17 cellular contexts compared by ENCODE assay signal in the genomic region with DNA sequence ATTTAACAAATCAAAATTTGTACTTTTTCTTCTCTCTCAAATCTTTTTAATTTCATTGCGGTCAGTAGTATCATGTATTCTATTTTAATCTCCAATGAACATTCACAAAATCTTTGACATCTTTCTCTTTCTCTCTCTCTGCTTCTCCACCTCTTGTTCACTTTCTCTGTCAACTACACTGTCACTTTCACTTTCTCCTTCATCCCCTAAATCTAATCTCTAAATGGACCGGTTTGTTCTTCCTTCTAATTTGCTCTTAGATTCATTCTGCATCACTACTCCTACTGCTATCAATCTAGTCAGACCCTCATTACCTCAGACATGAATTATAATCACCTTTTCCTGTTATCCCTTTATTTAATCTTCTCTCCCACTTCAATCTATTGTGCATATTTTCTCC. TPM values are rescaled to one million over a fixed set of nuclear protein-coding genes. Genes with fewer than 3 reads are reported as not detected.
DNase-seq lines count a peak whose midpoint lies in the region; ATAC-seq and TF ChIP-seq lines count a peak whose summit lies in the region.
"Had no signal": no experiment of that assay in that cellular context is flagged by ENCODE, and none has a peak within 500 bp of the region (broad histone marks: within the 10 kb centered on the region; RNA-seq: fewer than 3 reads in every experiment).

No MANE protein-coding gene starts in this region.

- CTCF ChIA-PET in HEK293 (lab: Yijun Ruan, JAX), result interaction anchor here (0.7 to 1.4 kb wide), 3 partner anchors 11 to 290 kb away, joined by 3 read pairs; no protein-coding TSS in a partner anchor

- no peaks in the 10 kb centered on the region for H3K36me3 Mint-ChIP-seq in activated T-cell treated with anti-CD3 and anti-CD28 coated beads, Interleukin-2, amount 50 U/mL, for 72 hours (ENCODE audit: insufficient read depth in 2 of 2)
- peaks cover 7% of the 10 kb centered on the region for H3K36me3 Mint-ChIP-seq in T-helper 17 cell (ENCODE audit: low read depth)
- no peaks in the 10 kb centered on the region for H3K36me3 Mint-ChIP-seq in stimulated activated memory B cell treated with anti-CD40 and anti-IgM and Interleukin-4, amounts not matched to agents 10 μg/mL and 1 μg/mL and 100 μg/mL, for 72 hours
- no peaks in the 10 kb centered on the region for H3K36me3 Mint-ChIP-seq in activated T-helper 1 cell treated with anti-CD3 and anti-CD28 coated beads, Interleukin-12 subunit alpha, Interleukin-12 subunit beta, Interleukin-2, Interleukin-4 antibody, amounts not matched to agents 30 ng/mL and 10 ng/mL and 1 ng/mL, durations not matched to agents 14 hours and 24 hours and 36 hours (ENCODE audit: low read depth)

- no peak for ATAC-seq in activated T-cell treated with anti-CD3 and anti-CD28 coated beads, Interleukin-2, amount 50 U/mL, for 72 hours (replicated peaks in 1 of 2)
- no peak for ATAC-seq in T-helper 17 cell
- no peak for ATAC-seq in stimulated activated memory B cell treated with anti-CD40 and anti-IgM and Interleukin-4, amounts not matched to agents 10 μg/mL and 1 μg/mL and 100 μg/mL, for 72 hours

- no peaks in the 10 kb centered on the region for H3K9me3 ChIP-seq in HEK293 (ENCODE audit: control insufficient read depth, insufficient read depth, low read depth, low read length)
- H3K9me3 ChIP-seq in T-helper 17 cell (ENCODE audit: control insufficient read depth, low read length, poor library complexity, severe bottlenecking), result no peaks in the 10 kb centered on the region
- H3K9me3 ChIP-seq: colonic mucosa, uterus had no signal

- no peak overlapping the region for H3K4me3 ChIP-seq in HEK293 (ENCODE audit: low read depth, low read length)
- H3K4me3 ChIP-seq: colonic mucosa, uterus had no signal

- no peaks in the 10 kb centered on the region for H3K36me3 ChIP-seq in HEK293 (ENCODE audit: control insufficient read depth in 2 of 2, insufficient read depth in 1 of 2, low read length in 2 of 2)
- H3K36me3 ChIP-seq: colonic mucosa, uterus had no signal

- TF ChIP-seq CTCF in HEK293 (tag by site-specific recombination; IDR thresholded peaks at IDR 0.05), result no peak

- H3K9me3 Mint-ChIP-seq in activated T-cell treated with anti-CD3 and anti-CD28 coated beads, Interleukin-2, amount 50 U/mL, for 72 hours, result no peaks in the 10 kb centered on the region
- H3K9me3 Mint-ChIP-seq in stimulated activated memory B cell treated with anti-CD40 and anti-IgM and Interleukin-4, amounts not matched to agents 10 μg/mL and 1 μg/mL and 100 μg/mL, for 72 hours, result no peaks in the 10 kb centered on the region
- H3K9me3 Mint-ChIP-seq in activated T-helper 1 cell treated with anti-CD3 and anti-CD28 coated beads, Interleukin-12 subunit alpha, Interleukin-12 subunit beta, Interleukin-2, Interleukin-4 antibody, amounts not matched to agents 30 ng/mL and 10 ng/mL and 1 ng/mL, durations not matched to agents 14 hours and 24 hours and 36 hours, result no peaks in the 10 kb centered on the region

- H3K4me1 Mint-ChIP-seq in activated T-cell treated with anti-CD3 and anti-CD28 coated beads, Interleukin-2, amount 50 U/mL, for 72 hours (ENCODE audit: low read depth), result peaks cover 11% of the 10 kb centered on the region
- H3K4me1 Mint-ChIP-seq in T-helper 17 cell, result peaks cover 11% of the 10 kb centered on the region
- peaks cover 28% of the 10 kb centered on the region for H3K4me1 Mint-ChIP-seq in stimulated activated memory B cell treated with anti-CD40 and anti-IgM and Interleukin-4, amounts not matched to agents 10 μg/mL and 1 μg/mL and 100 μg/mL, for 72 hours
- H3K4me1 Mint-ChIP-seq in activated T-helper 1 cell treated with anti-CD3 and anti-CD28 coated beads, Interleukin-12 subunit alpha, Interleukin-12 subunit beta, Interleukin-2, Interleukin-4 antibody, amounts not matched to agents 30 ng/mL and 10 ng/mL and 1 ng/mL, durations not matched to agents 14 hours and 24 hours and 36 hours (ENCODE audit: low read depth), result peaks cover 11% of the 10 kb centered on the region

- no peaks in the 10 kb centered on the region for H3K4me1 ChIP-seq in HEK293 (ENCODE audit: control insufficient read depth, insufficient read depth, low read length)
- H3K4me1 ChIP-seq: colonic mucosa, uterus had no signal

- H3K27ac ChIP-seq in HEK293 (ENCODE audit: extremely low read depth, low read depth, low read length), result no peak overlapping the region
- H3K27ac ChIP-seq: colonic mucosa, uterus had no signal

- no peaks in the 10 kb centered on the region for H3K27me3 Mint-ChIP-seq in activated T-cell treated with anti-CD3 and anti-CD28 coated beads, Interleukin-2, amount 50 U/mL, for 72 hours (ENCODE audit: low read depth)
- H3K27me3 Mint-ChIP-seq in T-helper 17 cell, result peaks cover 12% of the 10 kb centered on the region
- no peaks in the 10 kb centered on the region for H3K27me3 Mint-ChIP-seq in stimulated activated memory B cell treated with anti-CD40 and anti-IgM and Interleukin-4, amounts not matched to agents 10 μg/mL and 1 μg/mL and 100 μg/mL, for 72 hours
- peaks cover 9% of the 10 kb centered on the region for H3K27me3 Mint-ChIP-seq in activated T-helper 1 cell treated with anti-CD3 and anti-CD28 coated beads, Interleukin-12 subunit alpha, Interleukin-12 subunit beta, Interleukin-2, Interleukin-4 antibody, amounts not matched to agents 30 ng/mL and 10 ng/mL and 1 ng/mL, durations not matched to agents 14 hours and 24 hours and 36 hours (ENCODE audit: insufficient read depth)

- no peak for DNase-seq in activated T-cell treated with anti-CD3 and anti-CD28 coated beads, Interleukin-2, amount 50 U/mL, for 72 hours
- DNase-seq in activated T-cell treated with anti-CD3 and anti-CD28 coated beads, Interleukin-2, amount 50 U/mL, for 48 hours, result no peak
- DNase-seq in T-helper 17 cell (no peak), SIG-M5 (lab: John Stamatoyannopoulos, UW) (no peak), MV-4-11 (lab: John Stamatoyannopoulos, UW) (no peak)
- DNase-seq in activated T-helper 1 cell treated with anti-CD3 and anti-CD28 coated beads, Interleukin-12 subunit alpha, Interleukin-12 subunit beta, Interleukin-2, Interleukin-4 antibody, amounts not matched to agents 30 ng/mL and 10 ng/mL and 1 ng/mL, durations not matched to agents 14 hours and 24 hours and 36 hours (ENCODE audit: low spot score), result no peak
- DNase-seq: colonic mucosa, NCI-H1092, NCI-H345, T1000, uterus had no signal

- intact Hi-C loops in activated T-helper 1 cell treated with anti-CD3 and anti-CD28 coated beads, Interleukin-12 subunit alpha, Interleukin-12 subunit beta, Interleukin-2, Interleukin-4 antibody, amounts not matched to agents 30 ng/mL and 10 ng/mL and 1 ng/mL, durations not matched to agents 14 hours and 24 hours and 36 hours (cut with micrococcal nuclease), result no loop called here

- H3K27ac Mint-ChIP-seq in activated T-cell treated with anti-CD3 and anti-CD28 coated beads, Interleukin-2, amount 50 U/mL, for 72 hours, result peak overlapping the region; percentile 12
- peak overlapping the region; percentile 87 for H3K27ac Mint-ChIP-seq in T-helper 17 cell
- H3K27ac Mint-ChIP-seq in stimulated activated memory B cell treated with anti-CD40 and anti-IgM and Interleukin-4, amounts not matched to agents 10 μg/mL and 1 μg/mL and 100 μg/mL, for 72 hours, result peak overlapping the region; percentile 68
- no peak overlapping the region for H3K27ac Mint-ChIP-seq in activated T-helper 1 cell treated with anti-CD3 and anti-CD28 coated beads, Interleukin-12 subunit alpha, Interleukin-12 subunit beta, Interleukin-2, Interleukin-4 antibody, amounts not matched to agents 30 ng/mL and 10 ng/mL and 1 ng/mL, durations not matched to agents 14 hours and 24 hours and 36 hours

- POLR2A ChIA-PET in HEK293 (lab: Yijun Ruan, JAX), result no interaction called here

- peak overlapping the region; percentile 4 to 35 for H3K4me3 Mint-ChIP-seq in activated T-cell treated with anti-CD3 and anti-CD28 coated beads, Interleukin-2, amount 50 U/mL, for 72 hours
- H3K4me3 Mint-ChIP-seq in T-helper 17 cell, result peak overlapping the region; percentile 82
- H3K4me3 Mint-ChIP-seq in stimulated activated memory B cell treated with anti-CD40 and anti-IgM and Interleukin-4, amounts not matched to agents 10 μg/mL and 1 μg/mL and 100 μg/mL, for 72 hours, result peak overlapping the region; percentile 53
- H3K4me3 Mint-ChIP-seq in activated T-helper 1 cell treated with anti-CD3 and anti-CD28 coated beads, Interleukin-12 subunit alpha, Interleukin-12 subunit beta, Interleukin-2, Interleukin-4 antibody, amounts not matched to agents 30 ng/mL and 10 ng/mL and 1 ng/mL, durations not matched to agents 14 hours and 24 hours and 36 hours, result no peak overlapping the region

TF ChIP-seq in HEK293, 187 proteins besides CTCF, POLR2A, EP300 and RAD21:
- TF ChIP-seq SETDB1 (IDR thresholded peaks at IDR 0.05; ENCODE audit: insufficient read length, low read length) (no peak), PRDM1 (tag by site-specific recombination; IDR thresholded peaks at IDR 0.05) (peak; percentile 93)

RNA-seq across cellular contexts. Expression of a gene that starts 18.6 kb away (rescaled TPM):
- total RNA-seq in activated T-cell treated with anti-CD3 and anti-CD28 coated beads, Interleukin-2, amount 50 U/mL, for 72 hours, result not detected
- total RNA-seq in T-helper 17 cell, result not detected
- total RNA-seq in activated T-helper 1 cell treated with anti-CD3 and anti-CD28 coated beads, Interleukin-12 subunit alpha, Interleukin-12 subunit beta, Interleukin-2, Interleukin-4 antibody, amounts not matched to agents 30 ng/mL and 10 ng/mL and 1 ng/mL, durations not matched to agents 14 hours and 24 hours and 36 hours, result 0.05 TPM in 1 of 2 replicates, not detected in the other
- total RNA-seq: colonic mucosa, HT-29, mesenteric fat pad, posterior vena cava, RPMI7951 had no signal

RNA-seq across cellular contexts. Expression of a gene that starts 53.8 kb away (rescaled TPM):
- total RNA-seq in activated T-cell treated with anti-CD3 and anti-CD28 coated beads, Interleukin-2, amount 50 U/mL, for 72 hours, result under 1 TPM; 0.29 to 0.37 TPM
- under 1 TPM in 1 of 2 donors, not detected in 1; 0.07 TPM for total RNA-seq in T-helper 17 cell
- total RNA-seq in activated T-helper 1 cell treated with anti-CD3 and anti-CD28 coated beads, Interleukin-12 subunit alpha, Interleukin-12 subunit beta, Interleukin-2, Interleukin-4 antibody, amounts not matched to agents 30 ng/mL and 10 ng/mL and 1 ng/mL, durations not matched to agents 14 hours and 24 hours and 36 hours, result 0.83 and 0.91 TPM in 2 replicates
